32 cellular contexts compared by ENCODE assay signal in genomic region chr10:13448216-13448615, GRCh38.
DNase-seq lines count a peak whose midpoint lies in the region; ATAC-seq and TF ChIP-seq lines count a peak whose summit lies in the region.
"Had no signal": no experiment of that assay in that cellular context is flagged by ENCODE, and none has a peak within 500 bp of the region (broad histone marks: within the 10 kb centered on the region; RNA-seq: fewer than 3 reads in every experiment).

No MANE protein-coding gene starts in this region.

- H3K4me1 Mint-ChIP-seq in progenitor cell of endocrine pancreas (ENCODE audit: low read depth), result no peaks in the 10 kb centered on the region
- H3K4me1 Mint-ChIP-seq: activated CD4-positive, alpha-beta T cell treated with anti-CD3 and anti-CD28 coated beads for 36 hours; activated naive CD8-positive, alpha-beta T cell treated with anti-CD3 and anti-CD28 coated beads for 36 hours; naive thymus-derived CD8-positive, alpha-beta T cell had no signal

- H3K9me3 ChIP-seq in adipocyte (ENCODE audit: control insufficient read depth, low read length), result no peaks in the 10 kb centered on the region
- H3K9me3 ChIP-seq: BLaER1, colonic mucosa, left lung, SK-N-SH, stomach, tibial artery had no signal

- DNase-seq in ELR (ENCODE audit: low read depth) (peak; percentile 26), adipocyte (ENCODE audit: low read depth) (peak; percentile 35), epithelial cell of esophagus (ENCODE audit: low read depth) (peak; percentile 59), progenitor cell of endocrine pancreas (ENCODE audit: low spot score, unreplicated experiment) (no peak), NCI-H2081 treated with DMSO at 0.1 percent for 48 hours (lab: John Stamatoyannopoulos, UW) (no peak)
- DNase-seq: ACHN; activated CD4-positive, alpha-beta T cell treated with anti-CD3 and anti-CD28 coated beads for 36 hours; activated CD8-positive, alpha-beta T cell treated with anti-CD3 and anti-CD28 coated beads, Interleukin-2, amount 10 ng/mL, durations not matched to agents 7 days and 5 days; activated effector memory CD4-positive, alpha-beta T cell treated with Interleukin-2 at 50 U/mL for 16 hours; activated naive CD8-positive, alpha-beta T cell treated with anti-CD3 and anti-CD28 coated beads for 36 hours; activated T-cell treated with anti-CD3 and anti-CD28 coated beads for 4 hours; colonic mucosa; effector CD8-positive, alpha-beta T cell; GF-D8; left lung; midbrain; naive thymus-derived CD8-positive, alpha-beta T cell; NCI-H1436; NCI-H2107; NCI-H748 treated with DMSO at 0.1 percent for 48 hours; occipital lobe; SK-N-SH; stimulated activated CD4-positive, alpha-beta T cell treated with anti-CD3 and anti-CD28 coated beads, Interleukin-1b, Interleukin-23, amount 100 ng/mL, for 48 hours; stimulated activated CD8-positive, alpha-beta memory T cell treated with anti-CD3 and anti-CD28 coated beads, Interleukin-4, amount 100 ng/mL, for 48 hours; stomach; tibial artery had no signal

- no peaks in the 10 kb centered on the region for H3K27me3 ChIP-seq in adipocyte (replicated peaks; ENCODE audit: control insufficient read depth, insufficient read depth, low read length)
- H3K27me3 ChIP-seq: BLaER1, colonic mucosa, left lung, stomach, tibial artery had no signal

- H3K27me3 Mint-ChIP-seq in progenitor cell of endocrine pancreas, result no peaks in the 10 kb centered on the region

- H3K9ac ChIP-seq in adipocyte (ENCODE audit: low read length), result no peak overlapping the region
- H3K9ac ChIP-seq: BLaER1, KMS-11, SK-N-SH had no signal

- H3K4me1 ChIP-seq in adipocyte (ENCODE audit: control insufficient read depth, insufficient read depth, low read length), result peaks cover 20% of the 10 kb centered on the region
- H3K4me1 ChIP-seq: BLaER1, colonic mucosa, left lung, stomach, tibial artery had no signal

- TF ChIP-seq CTCF in epithelial cell of esophagus (IDR thresholded peaks at IDR 0.05; ENCODE audit: insufficient read depth, low read depth, low read length, missing control alignments) (no peak), progenitor cell of endocrine pancreas (IDR thresholded peaks at IDR 0.05; ENCODE audit: unreplicated experiment) (no peak)

- H3K9me3 Mint-ChIP-seq in progenitor cell of endocrine pancreas (ENCODE audit: low read depth), result no peaks in the 10 kb centered on the region
- H3K9me3 Mint-ChIP-seq: activated naive CD8-positive, alpha-beta T cell treated with anti-CD3 and anti-CD28 coated beads for 36 hours; naive thymus-derived CD8-positive, alpha-beta T cell; T-helper 1 cell treated with Interleukin-12 subunit alpha and Interleukin-12 subunit beta and Interleukin-4 antibody, amounts not matched to agents 30 μg/mL and 1 μg/mL, for 36 hours had no signal

- H3K4me3 ChIP-seq in adipocyte (ENCODE audit: low read length) (no peak overlapping the region), epithelial cell of esophagus (ENCODE audit: low read length) (no peak overlapping the region)
- H3K4me3 ChIP-seq: BLaER1, colonic mucosa, left lung, smooth muscle cell, stomach, tibial artery had no signal

- peaks cover 33% of the 10 kb centered on the region for H3K36me3 Mint-ChIP-seq in progenitor cell of endocrine pancreas (ENCODE audit: insufficient read depth)
- H3K36me3 Mint-ChIP-seq: activated naive CD8-positive, alpha-beta T cell treated with anti-CD3 and anti-CD28 coated beads for 36 hours; naive thymus-derived CD8-positive, alpha-beta T cell had no signal

- H3K36me3 ChIP-seq in adipocyte (ENCODE audit: control insufficient read depth, insufficient read depth, low read length, severe bottlenecking), result peaks cover 11% of the 10 kb centered on the region
- H3K36me3 ChIP-seq: BLaER1, colonic mucosa had no signal

- ATAC-seq in activated CD4-positive, CD25-positive, alpha-beta regulatory T cell treated with anti-CD3 and anti-CD28 coated beads, Interleukin-2, amount 50 U/mL, for 24 hours, result no peak
- ATAC-seq in HG02981 (IDR thresholded peaks at IDR 0.05; ENCODE audit: unreplicated experiment), result no peak
- ATAC-seq: activated CD4-positive, alpha-beta T cell treated with anti-CD3 and anti-CD28 coated beads for 36 hours; activated CD8-positive, alpha-beta T cell treated with anti-CD3 and anti-CD28 coated beads, Interleukin-2, amount 10 ng/mL, durations not matched to agents 7 days and 5 days; left lung; naive thymus-derived CD8-positive, alpha-beta T cell had no signal

- no peak overlapping the region for H3K4me3 Mint-ChIP-seq in progenitor cell of endocrine pancreas (ENCODE audit: low read depth)
- H3K4me3 Mint-ChIP-seq: activated CD4-positive, alpha-beta T cell treated with anti-CD3 and anti-CD28 coated beads for 36 hours; activated CD8-positive, alpha-beta T cell treated with anti-CD3 and anti-CD28 coated beads, Interleukin-2, amount 10 ng/mL, durations not matched to agents 7 days and 5 days; activated naive CD8-positive, alpha-beta T cell treated with anti-CD3 and anti-CD28 coated beads for 36 hours; naive thymus-derived CD8-positive, alpha-beta T cell; T-helper 1 cell treated with Interleukin-12 subunit alpha and Interleukin-12 subunit beta and Interleukin-4 antibody, amounts not matched to agents 30 μg/mL and 1 μg/mL, for 36 hours had no signal

- H3K27ac Mint-ChIP-seq in progenitor cell of endocrine pancreas, result peak overlapping the region; percentile 24
- H3K27ac Mint-ChIP-seq: activated CD4-positive, alpha-beta T cell treated with anti-CD3 and anti-CD28 coated beads for 36 hours; activated CD8-positive, alpha-beta T cell treated with anti-CD3 and anti-CD28 coated beads, Interleukin-2, amount 10 ng/mL, durations not matched to agents 7 days and 5 days; activated naive CD8-positive, alpha-beta T cell treated with anti-CD3 and anti-CD28 coated beads for 36 hours; naive thymus-derived CD8-positive, alpha-beta T cell; T-helper 1 cell treated with Interleukin-12 subunit alpha and Interleukin-12 subunit beta and Interleukin-4 antibody, amounts not matched to agents 30 μg/mL and 1 μg/mL, for 36 hours had no signal

Comparison
In these comparisons a context has a peak if more than half of its experiments do, and no peak if none do; other contexts are left out.
1. DNase-seq: peak in ELR (single experiment), adipocyte (single experiment) and epithelial cell of esophagus (single experiment); none in progenitor cell of endocrine pancreas (single experiment) and NCI-H2081 treated with DMSO at 0.1 percent for 48 hours (single experiment).